Comparison of ENCODE assay signal across 2 cellular contexts in genomic region chr22:16771569-16771968, GRCh38. TPM values are rescaled to one million over a fixed set of nuclear protein-coding genes. Genes with fewer than 3 reads are reported as not detected.
"Had no signal": no experiment of that assay in that cellular context is flagged by ENCODE, and none has a peak within 500 bp of the region (broad histone marks: within the 10 kb centered on the region; RNA-seq: fewer than 3 reads in every experiment).

No MANE protein-coding gene starts in this region.

RNA-seq across cellular contexts. Expression of gene XKR3, which starts 53.6 kb away (rescaled TPM):
- total RNA-seq: G401, GM12878 had no signal
